1 cellular context compared by ENCODE assay signal in genomic region chr18:32770181-32770650, GRCh38.
TF ChIP-seq lines count a peak whose summit lies in the region.

No MANE protein-coding gene starts in this region.

TF ChIP-seq in HepG2, 621 proteins besides CTCF, POLR2A, EP300 and RAD21 (continued from another document and continues in another):
- TF ChIP-seq ZFP91 (CRISPR knock-in tag; IDR thresholded peaks at IDR 0.05; ENCODE audit: borderline replicate concordance): peak; percentile 60
- TF ChIP-seq SMYD3 (CRISPR knock-in tag; IDR thresholded peaks at IDR 0.05): 0 out of 2 replicates have a peak, but pooled peaks have one; percentile 35
- no peak; the same call in 1 of the 2 replicates for TF ChIP-seq SALL1 (CRISPR knock-in tag; IDR thresholded peaks at IDR 0.05)
- peak; percentile 67 for TF ChIP-seq ZFY (CRISPR knock-in tag; IDR thresholded peaks at IDR 0.05)
- TF ChIP-seq SNRNP70 (IDR thresholded peaks at IDR 0.05; ENCODE audit: low read depth, low read length): no peak
- TF ChIP-seq AKAP8 (CRISPR knock-in tag; IDR thresholded peaks at IDR 0.05): no peak
- peak; percentile 5; the same call in 1 of the 2 replicates for TF ChIP-seq RXRA (CRISPR knock-in tag; IDR thresholded peaks at IDR 0.05)
- peak; percentile 48; the same call in 1 of the 2 replicates for TF ChIP-seq SKIL (CRISPR knock-in tag; IDR thresholded peaks at IDR 0.05; ENCODE audit: borderline replicate concordance)
- no peak for TF ChIP-seq ZNF878 (CRISPR knock-in tag; IDR thresholded peaks at IDR 0.05)
- no peak for TF ChIP-seq ZNF512B (CRISPR knock-in tag; IDR thresholded peaks at IDR 0.05; ENCODE audit: borderline replicate concordance)
- no peak for TF ChIP-seq PHF5A (CRISPR knock-in tag; IDR thresholded peaks at IDR 0.05; ENCODE audit: low read depth, unreplicated experiment)
- peak; percentile 3; the same call in 1 of the 2 replicates for TF ChIP-seq ERF (CRISPR knock-in tag; IDR thresholded peaks at IDR 0.05)
- TF ChIP-seq ZNF782 (CRISPR knock-in tag; IDR thresholded peaks at IDR 0.05; ENCODE audit: borderline replicate concordance): no peak
- TF ChIP-seq PPARG (CRISPR knock-in tag; conservative IDR thresholded peaks at IDR 0.05): no peak
- no peak for TF ChIP-seq ELK4 (CRISPR knock-in tag; IDR thresholded peaks at IDR 0.05; ENCODE audit: borderline replicate concordance)
- no peak; the same call in 1 of the 2 replicates for TF ChIP-seq ZNF710 (CRISPR knock-in tag; IDR thresholded peaks at IDR 0.05; ENCODE audit: borderline replicate concordance)
- 0 out of 2 replicates have a peak, but pooled peaks have one; percentile 41 for TF ChIP-seq ZGPAT (CRISPR knock-in tag; IDR thresholded peaks at IDR 0.05)
- no peak; the same call in 1 of the 2 replicates for TF ChIP-seq ZNF891 (CRISPR knock-in tag; IDR thresholded peaks at IDR 0.05)
- no peak for TF ChIP-seq HDAC1 (CRISPR knock-in tag; IDR thresholded peaks at IDR 0.05)
- TF ChIP-seq IRF1 (CRISPR knock-in tag; IDR thresholded peaks at IDR 0.05; ENCODE audit: low read depth): no peak
- peak; percentile 50 for TF ChIP-seq BCL6 (CRISPR knock-in tag; IDR thresholded peaks at IDR 0.05)
- TF ChIP-seq ZNF773 (CRISPR knock-in tag; IDR thresholded peaks at IDR 0.05; ENCODE audit: borderline replicate concordance): no peak
- TF ChIP-seq USF2 (IDR thresholded peaks at IDR 0.05; ENCODE audit: low read depth, low read length): no peak
- no peak; the same call in 1 of the 2 replicates for TF ChIP-seq USF2 (CRISPR knock-in tag; IDR thresholded peaks at IDR 0.05; ENCODE audit: borderline replicate concordance)
- TF ChIP-seq SAFB2 (CRISPR knock-in tag; IDR thresholded peaks at IDR 0.05; ENCODE audit: borderline replicate concordance, low read depth): no peak; the same call in 1 of the 2 replicates
- TF ChIP-seq ZKSCAN8 (CRISPR knock-in tag; IDR thresholded peaks at IDR 0.05; ENCODE audit: borderline replicate concordance): no peak
- TF ChIP-seq ZNF280D (CRISPR knock-in tag; IDR thresholded peaks at IDR 0.05): no peak; the same call in 1 of the 2 replicates
- TF ChIP-seq BRF2 (CRISPR knock-in tag; IDR thresholded peaks at IDR 0.05): no peak
- TF ChIP-seq RARA (CRISPR knock-in tag; IDR thresholded peaks at IDR 0.05): peak; percentile 55
- TF ChIP-seq SETDB1 (CRISPR knock-in tag; IDR thresholded peaks at IDR 0.05; ENCODE audit: borderline replicate concordance): no peak
- no peak for TF ChIP-seq NONO (IDR thresholded peaks at IDR 0.05)
- 0 out of 2 replicates have a peak, but pooled peaks have one; percentile 8 for TF ChIP-seq NONO (CRISPR knock-in tag; conservative IDR thresholded peaks at IDR 0.05)
- no peak; the same call in 1 of the 2 replicates for TF ChIP-seq HOXA9 (CRISPR knock-in tag; IDR thresholded peaks at IDR 0.05; ENCODE audit: borderline replicate concordance)
- no peak; the same call in 1 of the 2 replicates for TF ChIP-seq ZFP90 (CRISPR knock-in tag; IDR thresholded peaks at IDR 0.05; ENCODE audit: borderline replicate concordance)
- no peak for TF ChIP-seq ZNF569 (CRISPR knock-in tag; IDR thresholded peaks at IDR 0.05; ENCODE audit: borderline replicate concordance)
- no peak for TF ChIP-seq NFE2L1 (CRISPR knock-in tag; IDR thresholded peaks at IDR 0.05; ENCODE audit: borderline replicate concordance)
- peak; percentile 49; the same call in 1 of the 2 replicates for TF ChIP-seq TMF1 (CRISPR knock-in tag; IDR thresholded peaks at IDR 0.05; ENCODE audit: low read depth)
- TF ChIP-seq PRPF4 (IDR thresholded peaks at IDR 0.05; ENCODE audit: low read depth, low read length, poor library complexity, severe bottlenecking): peak; percentile 17
- TF ChIP-seq ZNF558 (CRISPR knock-in tag; IDR thresholded peaks at IDR 0.05; ENCODE audit: borderline replicate concordance): 0 out of 2 replicates have a peak, but pooled peaks have one; percentile 29
- TF ChIP-seq NRL (CRISPR knock-in tag; IDR thresholded peaks at IDR 0.05; ENCODE audit: borderline replicate concordance): no peak
- no peak for TF ChIP-seq REPIN1 (CRISPR knock-in tag; IDR thresholded peaks at IDR 0.05; ENCODE audit: borderline replicate concordance, low read depth)
- TF ChIP-seq ZNF772 (CRISPR knock-in tag; IDR thresholded peaks at IDR 0.05): 0 out of 2 replicates have a peak, but pooled peaks have one; percentile 38
- TF ChIP-seq ZFAT (CRISPR knock-in tag; conservative IDR thresholded peaks at IDR 0.05): no peak
- TF ChIP-seq HNRNPK (IDR thresholded peaks at IDR 0.05; ENCODE audit: low read depth, low read length, poor library complexity, severe bottlenecking): no peak
